Comparison of ENCODE assay signal across 4 cellular contexts in the genomic region with DNA sequence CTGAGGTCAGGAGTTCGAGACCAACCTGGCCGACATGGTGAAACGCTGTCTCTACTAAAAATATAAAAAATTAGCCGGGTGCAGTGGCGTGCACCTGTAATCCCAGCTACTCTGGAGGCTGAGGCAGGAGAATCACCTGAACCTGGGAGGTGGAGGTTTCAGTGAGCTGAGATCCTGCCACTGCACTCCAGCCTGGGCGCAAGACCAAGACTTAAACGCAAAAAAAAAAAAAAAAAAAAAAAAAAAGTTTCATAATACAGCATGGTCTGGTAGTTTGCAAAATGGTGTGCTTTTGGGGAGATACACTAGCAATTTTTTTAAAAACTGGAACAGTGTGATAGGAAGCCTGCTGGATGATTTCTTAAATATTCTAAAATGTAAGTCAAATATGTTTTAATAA. TPM values are rescaled to one million over a fixed set of nuclear protein-coding genes. Genes with fewer than 3 reads are reported as not detected.
"Had no signal": no experiment of that assay in that cellular context is flagged by ENCODE, and none has a peak within 500 bp of the region (broad histone marks: within the 10 kb centered on the region; RNA-seq: fewer than 3 reads in every experiment).

No MANE protein-coding gene starts in this region.

RNA-seq across cellular contexts. Expression of a gene that starts 45.5 kb away (rescaled TPM):
- total RNA-seq: body of pancreas; gastrocnemius medialis; naive thymus-derived CD8-positive, alpha-beta T cell had no signal
- polyA plus RNA-seq: aorta; naive thymus-derived CD8-positive, alpha-beta T cell had no signal
